7 cellular contexts compared by ENCODE assay signal in genomic region chr6:6315660-6316059, GRCh38. TPM values are rescaled to one million over a fixed set of nuclear protein-coding genes. Genes with fewer than 3 reads are reported as not detected.
DNase-seq lines count a peak whose midpoint lies in the region; ATAC-seq, FAIRE-seq and TF ChIP-seq lines count a peak whose summit lies in the region.

No MANE protein-coding gene starts in this region.

- no peak overlapping the region for H3K27ac ChIP-seq in SJCRH30
- no peak overlapping the region for H3K27ac ChIP-seq in endothelial cell of umbilical vein (ENCODE audit: insufficient read depth, low read depth, low read length)
- H3K27ac ChIP-seq in effector memory CD4-positive, alpha-beta T cell (ENCODE audit: insufficient read depth, low read length, poor library complexity, severe bottlenecking): no peak overlapping the region

- no peaks in the 10 kb centered on the region for H3K27me3 ChIP-seq in SJCRH30
- H3K27me3 ChIP-seq in endothelial cell of umbilical vein (ENCODE audit: control insufficient read depth in 2 of 2, insufficient read depth in 2 of 2, low read length in 2 of 2): peaks cover 4 to 5% of the 10 kb centered on the region in 2 experiments
- H3K27me3 ChIP-seq in effector memory CD4-positive, alpha-beta T cell (replicated peaks; ENCODE audit: control insufficient read depth, insufficient read depth, low read length, poor library complexity, severe bottlenecking): no peaks in the 10 kb centered on the region

- no peaks in the 10 kb centered on the region for H3K9me1 ChIP-seq in endothelial cell of umbilical vein (replicated peaks; ENCODE audit: control insufficient read depth, extremely low read depth, insufficient read depth, low read length)

- dilution Hi-C loops in endothelial cell of umbilical vein (cut with MboI; ENCODE audit: extremely low pct_ligation_motif_present, low sequenced_read_pairs): no loop called here

- no peaks in the 10 kb centered on the region for H3K36me3 Mint-ChIP-seq in naive B cell

- H3K4me3 ChIP-seq in SJCRH30 (no peak overlapping the region), endothelial cell of umbilical vein (replicated peaks in 1 of 3; ENCODE audit: insufficient read depth in 1 of 3, low read depth in 1 of 3, low read length in 3 of 3) (no peak overlapping the region)
- H3K4me3 ChIP-seq in effector memory CD4-positive, alpha-beta T cell (ENCODE audit: insufficient read depth, low read depth, low read length, poor library complexity, severe bottlenecking): no peak overlapping the region

- no TSS peak for BruUV-seq in endothelial cell of umbilical vein (replicated peaks; lab: Mats Ljungman, UMichigan)

- no peaks in the 10 kb centered on the region for H3K9me3 Mint-ChIP-seq in naive B cell

- H3K4me1 Mint-ChIP-seq in naive B cell: peaks cover 13 to 22% (median 16%) of the 10 kb centered on the region in 3 donors

- H4K20me1 ChIP-seq in endothelial cell of umbilical vein (replicated peaks; ENCODE audit: control insufficient read depth, extremely low read depth, insufficient read depth, low read length): no peaks in the 10 kb centered on the region

- DNase-seq in EL (peak; percentile 28), SJCRH30 (peak; percentile 19 to 64), endothelial cell of umbilical vein (ENCODE audit: low read depth, low spot score) (peak; percentile 46), naive B cell (peak; percentile 19), KG1 (lab: John Stamatoyannopoulos, UW) (no peak)
- DNase-seq in effector memory CD4-positive, alpha-beta T cell: no peak

- peak; percentile 78 for FAIRE-seq in endothelial cell of umbilical vein (lab: Jason Lieb, UNC)

- TF ChIP-seq CTCF in endothelial cell of umbilical vein (IDR thresholded peaks at IDR 0.05; ENCODE audit: extremely low read depth in 1 of 2, insufficient read depth in 1 of 2, low read depth in 1 of 2, low read length in 2 of 2): peak; percentile 70 to 77

- H3K4me1 ChIP-seq in SJCRH30: peaks cover 4% of the 10 kb centered on the region; the same call in 1 of the 2 replicates
- peaks cover 4% of the 10 kb centered on the region for H3K4me1 ChIP-seq in endothelial cell of umbilical vein (ENCODE audit: control insufficient read depth, extremely low read depth, insufficient read depth, low read length)
- no peaks in the 10 kb centered on the region for H3K4me1 ChIP-seq in effector memory CD4-positive, alpha-beta T cell (ENCODE audit: control insufficient read depth, insufficient read depth, low read length, poor library complexity, severe bottlenecking)

- H3K9me3 ChIP-seq in SJCRH30 (replicated peaks) (no peaks in the 10 kb centered on the region), endothelial cell of umbilical vein (replicated peaks; ENCODE audit: control insufficient read depth, insufficient read depth, low read length) (no peaks in the 10 kb centered on the region)
- no peaks in the 10 kb centered on the region for H3K9me3 ChIP-seq in effector memory CD4-positive, alpha-beta T cell (ENCODE audit: control insufficient read depth, low read length)

- no peak for TF ChIP-seq POLR2A in endothelial cell of umbilical vein (IDR thresholded peaks at IDR 0.05; ENCODE audit: low read depth, low read length)

- ATAC-seq in HG03159 (IDR thresholded peaks at IDR 0.05; ENCODE audit: unreplicated experiment) (peak; percentile 51), naive B cell (ENCODE audit: low read depth in 2 of 2) (no peak)

- CTCF ChIA-PET in endothelial cell of umbilical vein (lab: Charles Lee): no interaction called here

- intact Hi-C loops in endothelial cell of umbilical vein (cut with micrococcal nuclease): loop anchor here (1.0 to 5.0 kb wide), 3 partner anchors 258 to 843 kb away; no protein-coding TSS in a partner anchor

- H3K4me2 ChIP-seq in endothelial cell of umbilical vein (ENCODE audit: insufficient read depth, low read length): no peak overlapping the region

- POLR2A ChIA-PET in endothelial cell of umbilical vein (lab: Charles Lee): no interaction called here

- H3K27ac Mint-ChIP-seq in naive B cell: peak overlapping the region in 1 of 6 donors; percentile 27

- no peak overlapping the region for H3K4me3 Mint-ChIP-seq in naive B cell

- no peak overlapping the region for H3K9ac ChIP-seq in endothelial cell of umbilical vein (replicated peaks; ENCODE audit: extremely low read depth, insufficient read depth, low read length)

- H3K79me2 ChIP-seq in endothelial cell of umbilical vein (ENCODE audit: control insufficient read depth, insufficient read depth, low read length): no peaks in the 10 kb centered on the region

- peaks cover 45 to 48% (median 46%) of the 10 kb centered on the region in 3 donors for H3K27me3 Mint-ChIP-seq in naive B cell

- peak overlapping the region; percentile 8 for H2AFZ ChIP-seq in endothelial cell of umbilical vein (ENCODE audit: low read depth, low read length)

- H3K36me3 ChIP-seq in SJCRH30: no peaks in the 10 kb centered on the region
- H3K36me3 ChIP-seq in endothelial cell of umbilical vein (ENCODE audit: control insufficient read depth in 2 of 2, extremely low read depth in 1 of 2, insufficient read depth in 2 of 2, low read length in 2 of 2): no peaks in the 10 kb centered on the region
- H3K36me3 ChIP-seq in effector memory CD4-positive, alpha-beta T cell (ENCODE audit: control insufficient read depth, insufficient read depth, low read length): no peaks in the 10 kb centered on the region

TF ChIP-seq in endothelial cell of umbilical vein, 7 proteins besides CTCF, POLR2A, EP300 and RAD21:
- TF ChIP-seq MYC (IDR thresholded peaks at IDR 0.05; ENCODE audit: low read depth, low read length) (no peak), GATA2 (IDR thresholded peaks at IDR 0.05; ENCODE audit: insufficient read depth, insufficient read length, low read depth, low read length) (no peak), FOS (IDR thresholded peaks at IDR 0.05; ENCODE audit: borderline replicate concordance, insufficient read depth, low read length) (no peak), MAX (IDR thresholded peaks at IDR 0.05; ENCODE audit: insufficient read depth, insufficient read length) (no peak), JUN (IDR thresholded peaks at IDR 0.05; ENCODE audit: borderline replicate concordance, insufficient read depth, insufficient read length, low read depth) (no peak), EZH2 (IDR thresholded peaks at IDR 0.05; ENCODE audit: borderline replicate concordance, low read depth, low read length, severe bottlenecking) (no peak), POLR2AphosphoS5 (IDR thresholded peaks at IDR 0.05; ENCODE audit: insufficient read depth, low read depth, low read length) (no peak)

RNA-seq across cellular contexts. Expression of gene F13A1, which starts 4.8 kb away (rescaled TPM):
- total RNA-seq in SJCRH30 (2014; rRNA removed; shearing (Covaris generic)): 2.5 and 2.6 TPM in 2 replicates
- total RNA-seq in endothelial cell of umbilical vein: not detected in 2 replicates
- not detected in 2 replicates for polyA plus RNA-seq in endothelial cell of umbilical vein
- polyA plus RNA-seq in endothelial cell of umbilical vein (2011; cell fraction: cytosol; rRNA removed): not detected in 2 replicates
- polyA plus RNA-seq in endothelial cell of umbilical vein (2011; cell fraction: nucleus; rRNA removed): not detected in 2 replicates
- not detected in 2 replicates for polyA plus RNA-seq in endothelial cell of umbilical vein (2012)
- polyA minus RNA-seq in endothelial cell of umbilical vein: not detected in 2 replicates
- polyA minus RNA-seq in endothelial cell of umbilical vein (2011; cell fraction: cytosol; rRNA and poly(A)+ RNA removed): not detected
- not detected in 2 replicates for polyA minus RNA-seq in endothelial cell of umbilical vein (2011; cell fraction: nucleus; rRNA and poly(A)+ RNA removed)
- polyA plus RNA-seq in naive B cell (ENCODE audit: low read depth in 6 of 6): 1 to 10 TPM; 3.3 to 9.0 (median 6.6) TPM

Comparison
In these comparisons a context has a peak if more than half of its experiments do, and no peak if none do; other contexts are left out.
1. DNase-seq: peak in EL (single experiment), SJCRH30 (2 of 2), endothelial cell of umbilical vein (single experiment) and naive B cell (single experiment); none in KG1 (single experiment) and effector memory CD4-positive, alpha-beta T cell (0 of 3).